Comparison of ENCODE assay signal across 8 cellular contexts in the genomic region with DNA sequence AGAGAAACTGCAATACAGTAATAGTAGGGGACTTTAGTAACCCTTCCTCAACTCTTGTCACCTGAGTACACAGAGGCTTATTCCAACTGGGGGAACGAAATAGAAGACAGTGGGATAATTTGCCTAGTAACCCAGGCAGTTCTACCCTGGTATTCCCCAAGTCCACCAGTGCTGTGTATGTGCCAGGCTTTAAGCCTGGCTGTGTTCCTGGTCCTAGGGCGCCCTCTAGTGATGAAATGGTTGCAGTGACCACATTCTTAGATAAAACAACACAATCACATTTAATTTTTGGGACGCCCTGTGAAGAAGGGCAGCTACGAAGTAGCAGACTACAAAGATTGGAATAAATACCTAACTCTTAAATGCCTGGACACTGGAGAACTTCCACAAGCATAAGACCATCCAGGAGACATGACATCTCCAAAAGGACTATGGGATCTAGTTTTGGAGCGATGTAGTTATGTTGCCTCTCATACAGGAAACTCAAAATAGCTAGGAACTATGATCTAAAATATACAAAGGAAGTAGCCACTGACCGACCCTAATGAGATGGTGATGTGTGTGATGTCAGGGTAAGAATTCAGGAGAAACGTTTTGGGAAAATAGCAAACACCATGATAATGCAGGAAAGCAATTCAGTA.
A peak's percentile ranks its signal among the peaks of the same experiment; 100 is the strongest.
DNase-seq lines count a peak whose midpoint lies in the region; ATAC-seq, FAIRE-seq and TF ChIP-seq lines count a peak whose summit lies in the region.

No MANE protein-coding gene starts in this region.

- H4K5ac ChIP-seq in H1 (ENCODE audit: insufficient read length, low read depth, low read length): no peak overlapping the region

- H3K4me1 Mint-ChIP-seq in activated CD8-positive, alpha-beta T cell treated with anti-CD3 and anti-CD28 coated beads, Interleukin-2, amount 10 ng/mL, durations not matched to agents 7 days and 5 days (ENCODE audit: low read depth): peaks cover 2% of the 10 kb centered on the region
- no peaks in the 10 kb centered on the region for H3K4me1 Mint-ChIP-seq in stimulated activated effector memory CD8-positive, alpha-beta T cell treated with anti-CD3 and anti-CD28 coated beads, Interleukin-12 subunit alpha, Interleukin-12 subunit beta, amount 100 ng/mL, for 72 hours

- ATAC-seq in HG03432 (IDR thresholded peaks at IDR 0.05; ENCODE audit: unreplicated experiment): peak; percentile 90
- ATAC-seq in activated CD8-positive, alpha-beta T cell treated with anti-CD3 and anti-CD28 coated beads, Interleukin-2, amount 10 ng/mL, durations not matched to agents 7 days and 5 days: peak; percentile 79
- ATAC-seq in stimulated activated effector memory CD8-positive, alpha-beta T cell treated with anti-CD3 and anti-CD28 coated beads, Interleukin-12 subunit alpha, Interleukin-12 subunit beta, amount 100 ng/mL, for 72 hours: peak; percentile 65

- H4K20me1 ChIP-seq in H1 (replicated peaks in 1 of 2; ENCODE audit: control insufficient read depth in 1 of 2, insufficient read depth in 2 of 2, low read length in 2 of 2): no peaks in the 10 kb centered on the region

- H3K9ac ChIP-seq in H1 (replicated peaks in 1 of 4; ENCODE audit: extremely low read depth in 1 of 4, low read depth in 3 of 4, low read length in 3 of 4): no peak overlapping the region

- H2BK12ac ChIP-seq in H1 (ENCODE audit: low read depth, low read length): no peak overlapping the region

- H3K27ac ChIP-seq in H1 (ENCODE audit: low read depth, low read length): no peak overlapping the region

- H3K4me2 ChIP-seq in H1 (ENCODE audit: insufficient read depth in 1 of 2, low read depth in 2 of 2, low read length in 2 of 2): no peak overlapping the region

- peaks cover 1% of the 10 kb centered on the region for H3K27me3 Mint-ChIP-seq in activated CD8-positive, alpha-beta T cell treated with anti-CD3 and anti-CD28 coated beads, Interleukin-2, amount 10 ng/mL, durations not matched to agents 7 days and 5 days (ENCODE audit: low read depth)

- H3K79me1 ChIP-seq in H1 (ENCODE audit: low read depth, low read length): no peaks in the 10 kb centered on the region

- no peak overlapping the region for H3K4me3 Mint-ChIP-seq in activated CD8-positive, alpha-beta T cell treated with anti-CD3 and anti-CD28 coated beads, Interleukin-2, amount 10 ng/mL, durations not matched to agents 7 days and 5 days
- H3K4me3 Mint-ChIP-seq in stimulated activated effector memory CD8-positive, alpha-beta T cell treated with anti-CD3 and anti-CD28 coated beads, Interleukin-12 subunit alpha, Interleukin-12 subunit beta, amount 100 ng/mL, for 72 hours: no peak overlapping the region

- no peak overlapping the region for H3K56ac ChIP-seq in H1 (replicated peaks; ENCODE audit: insufficient read length, low read depth, low read length)

- FAIRE-seq in H1 (lab: Jason Lieb, UNC): peak; percentile 90

- peaks cover 1 to 3% of the 10 kb centered on the region in 2 experiments; a peak in 1 of 4 replicates for H3K9me3 ChIP-seq in H1 (ENCODE audit: insufficient read depth in 2 of 2, low read depth in 1 of 2, low read length in 1 of 2)

- no peak overlapping the region for H2BK15ac ChIP-seq in H1 (ENCODE audit: low read length)

- H3K27me3 ChIP-seq in H1 (replicated peaks in 1 of 4; ENCODE audit: control insufficient read depth in 3 of 4, extremely low read depth in 1 of 4, insufficient read depth in 3 of 4, low read length in 3 of 4): no peaks in the 10 kb centered on the region

- POLR2A ChIA-PET in activated CD8-positive, alpha-beta T cell treated with anti-CD3 and anti-CD28 coated beads, Interleukin-2, amount 10 ng/mL, durations not matched to agents 7 days and 5 days (lab: Charles Lee): no interaction called here
- POLR2A ChIA-PET in H1 (lab: Charles Lee; ENCODE audit: partially characterized antibody): no interaction called here

- H3K23me2 ChIP-seq in H1 (ENCODE audit: low read depth, low read length): no peaks in the 10 kb centered on the region

- H4K91ac ChIP-seq in H1 (replicated peaks; ENCODE audit: insufficient read length, low read length): no peak overlapping the region

- H2AK5ac ChIP-seq in H1 (ENCODE audit: low read depth, low read length): no peak overlapping the region

- H2BK120ac ChIP-seq in H1 (replicated peaks; ENCODE audit: low read depth, low read length): no peak overlapping the region

- no peak overlapping the region for H4K8ac ChIP-seq in H1 (ENCODE audit: extremely low read depth, insufficient read depth, low read length)

- H2BK5ac ChIP-seq in H1 (ENCODE audit: low read depth, low read length): no peak overlapping the region

- no peak overlapping the region for H3K23ac ChIP-seq in H1 (ENCODE audit: insufficient read length)

- H3K14ac ChIP-seq in H1 (ENCODE audit: insufficient read length): no peak overlapping the region

- TF ChIP-seq EP300 in H1 (IDR thresholded peaks at IDR 0.05; ENCODE audit: borderline replicate concordance in 1 of 2, low read depth in 2 of 2, low read length in 2 of 2): no peak

- no peaks in the 10 kb centered on the region for H3K9me3 Mint-ChIP-seq in activated CD8-positive, alpha-beta T cell treated with anti-CD3 and anti-CD28 coated beads, Interleukin-2, amount 10 ng/mL, durations not matched to agents 7 days and 5 days (ENCODE audit: insufficient read depth)
- no peaks in the 10 kb centered on the region for H3K9me3 Mint-ChIP-seq in stimulated activated effector memory CD8-positive, alpha-beta T cell treated with anti-CD3 and anti-CD28 coated beads, Interleukin-12 subunit alpha, Interleukin-12 subunit beta, amount 100 ng/mL, for 72 hours

- no peaks in the 10 kb centered on the region for H3K4me1 ChIP-seq in H1 (replicated peaks in 1 of 4; ENCODE audit: control insufficient read depth in 3 of 4, insufficient read depth in 4 of 4, low read length in 3 of 4)

- no peak overlapping the region for H3K4me3 ChIP-seq in H1 (ENCODE audit: extremely low read depth in 1 of 4, insufficient read depth in 2 of 4, low read depth in 3 of 4, low read length in 4 of 4)

- H3K18ac ChIP-seq in H1 (ENCODE audit: extremely low read depth, low read length): no peak overlapping the region

- TF ChIP-seq RAD21 in H1 (IDR thresholded peaks at IDR 0.05 in 1 of 2, conservative IDR thresholded peaks at IDR 0.05 in 1 of 2; ENCODE audit: low read depth in 2 of 2, low read length in 2 of 2): peak; percentile 94 to 98

- CTCF ChIA-PET in activated CD8-positive, alpha-beta T cell treated with anti-CD3 and anti-CD28 coated beads, Interleukin-2, amount 10 ng/mL, durations not matched to agents 7 days and 5 days (lab: Charles Lee): interaction anchor here (0.9 to 2.7 kb wide), 5 partner anchors 88 to 161 kb away, joined by 3 to 17 read pairs (median 4); a partner anchor contains a TSS
- CTCF ChIA-PET in H1 (lab: Charles Lee; ENCODE audit: partially characterized antibody): interaction anchor here (0.6 to 1.7 kb wide), 11 partner anchors 8 to 670 kb away, joined by 3 to 8 read pairs (median 3); no protein-coding TSS in a partner anchor

- WGBS in H1 (ENCODE audit: extremely low coverage in 1 of 2, insufficient coverage in 1 of 2, insufficient read length in 1 of 2, insufficient replicate concordance in 2 of 2, low coverage in 1 of 2, low lambda C conversion rate in 2 of 2, missing lambda C conversion rate in 1 of 2), 2 experiments: 49% methylated on average over 7 of the region's 7 CpGs; no CpG with 5 or more reads in 1 of the 2 experiments

- no peak for TF ChIP-seq POLR2A in H1 (IDR thresholded peaks at IDR 0.05; ENCODE audit: control extremely low read depth in 1 of 2, low read depth in 2 of 2, low read length in 2 of 2)

- H3K79me2 ChIP-seq in H1 (ENCODE audit: control insufficient read depth in 1 of 2, insufficient read depth in 2 of 2, low read length in 2 of 2): no peaks in the 10 kb centered on the region

- no peak overlapping the region for H3K4ac ChIP-seq in H1 (replicated peaks; ENCODE audit: insufficient read length, low read depth, low read length)

- H3K27ac Mint-ChIP-seq in activated CD8-positive, alpha-beta T cell treated with anti-CD3 and anti-CD28 coated beads, Interleukin-2, amount 10 ng/mL, durations not matched to agents 7 days and 5 days: no peak overlapping the region
- no peak overlapping the region for H3K27ac Mint-ChIP-seq in stimulated activated effector memory CD8-positive, alpha-beta T cell treated with anti-CD3 and anti-CD28 coated beads, Interleukin-12 subunit alpha, Interleukin-12 subunit beta, amount 100 ng/mL, for 72 hours

- TF ChIP-seq CTCF in H1 (IDR thresholded peaks at IDR 0.05; ENCODE audit: control extremely low read depth in 1 of 3, insufficient read depth in 1 of 3, low read depth in 1 of 3, low read length in 3 of 3): peak; percentile 20 to 72 (median 65)

- no peaks in the 10 kb centered on the region; a peak in 1 of 8 replicates for H3K36me3 ChIP-seq in H1 (ENCODE audit: control insufficient read depth in 2 of 4, insufficient read depth in 4 of 4, low read length in 3 of 4)

- no peak overlapping the region; the same call in 1 of the 2 replicates for H2BK20ac ChIP-seq in H1 (ENCODE audit: low read length)

- DNase-seq in Ammon's horn (ENCODE audit: low spot score): peak; percentile 58
- peak; percentile 37 for DNase-seq in GM19238 (ENCODE audit: insufficient read length, low spot score)
- peak; percentile 73 for DNase-seq in NCI-H69 (lab: John Stamatoyannopoulos, UW)
- DNase-seq in activated CD8-positive, alpha-beta T cell treated with anti-CD3 and anti-CD28 coated beads, Interleukin-2, amount 10 ng/mL, durations not matched to agents 7 days and 5 days: peak; percentile 63
- DNase-seq in H1 (ENCODE audit: low read depth in 1 of 2, low spot score in 2 of 2): peak; percentile 13 to 55
- peak; percentile 58 for DNase-seq in myocyte (ENCODE audit: low read depth)
- peak; percentile 22 to 57 for DNase-seq in stimulated activated effector memory CD8-positive, alpha-beta T cell treated with anti-CD3 and anti-CD28 coated beads, Interleukin-12 subunit alpha, Interleukin-12 subunit beta, amount 100 ng/mL, for 72 hours (ENCODE audit: low spot score in 2 of 2)

- no peaks in the 10 kb centered on the region for H3K36me3 Mint-ChIP-seq in activated CD8-positive, alpha-beta T cell treated with anti-CD3 and anti-CD28 coated beads, Interleukin-2, amount 10 ng/mL, durations not matched to agents 7 days and 5 days (ENCODE audit: low read depth)
- no peaks in the 10 kb centered on the region for H3K36me3 Mint-ChIP-seq in stimulated activated effector memory CD8-positive, alpha-beta T cell treated with anti-CD3 and anti-CD28 coated beads, Interleukin-12 subunit alpha, Interleukin-12 subunit beta, amount 100 ng/mL, for 72 hours

- H2AFZ ChIP-seq in H1 (ENCODE audit: low read length): no peak overlapping the region

TF ChIP-seq in H1, 55 proteins besides CTCF, POLR2A, EP300 and RAD21 (continues in another document):
- TF ChIP-seq GTF2F1 (IDR thresholded peaks at IDR 0.05; ENCODE audit: borderline replicate concordance, low read depth, low read length): 0 out of 2 replicates have a peak, but pooled peaks have one; percentile 32
